ENCODE assay signal across 12 cellular contexts in the genomic region with DNA sequence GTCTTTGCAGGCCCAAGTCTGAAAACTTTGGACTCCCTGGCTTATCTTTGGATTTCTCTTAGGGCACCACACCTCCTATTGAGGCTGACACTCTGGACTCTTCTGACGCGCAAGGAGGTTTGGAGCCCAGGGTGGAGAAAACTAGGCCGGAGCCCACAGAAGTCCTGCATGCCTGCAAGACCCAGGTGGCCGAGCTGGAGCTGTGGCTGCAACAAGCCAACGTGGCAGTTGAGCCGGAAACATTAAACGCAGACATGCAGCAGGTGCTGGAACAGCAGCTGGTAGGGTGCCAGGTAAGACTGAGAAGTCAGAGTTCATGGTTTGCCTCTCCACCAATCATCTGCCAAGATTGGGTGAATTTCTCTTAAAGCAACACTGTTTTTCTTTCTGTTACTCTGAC.
DNase-seq lines count a peak whose midpoint lies in the region; ATAC-seq and TF ChIP-seq lines count a peak whose summit lies in the region.
"Had no signal": no experiment of that assay in that cellular context is flagged by ENCODE, and none has a peak within 500 bp of the region (broad histone marks: within the 10 kb centered on the region; RNA-seq: fewer than 3 reads in every experiment).

No MANE protein-coding gene starts in this region.

- no peak overlapping the region for H3K4me3 Mint-ChIP-seq in glutamatergic neuron (ENCODE audit: unreplicated experiment)

- peaks cover 0 to 80% (median 27%) of the 10 kb centered on the region in 4 donors for H3K4me1 ChIP-seq in tibial artery

- no peaks in the 10 kb centered on the region for H3K27me3 ChIP-seq in tibial artery

- no peaks in the 10 kb centered on the region for H3K36me3 Mint-ChIP-seq in glutamatergic neuron (ENCODE audit: unreplicated experiment)

- H3K27ac ChIP-seq in tibial artery: peak overlapping the region; percentile 71 to 77

- no peaks in the 10 kb centered on the region for H3K9me3 ChIP-seq in tibial artery

- no peaks in the 10 kb centered on the region for H3K9me3 Mint-ChIP-seq in glutamatergic neuron (ENCODE audit: unreplicated experiment)

- H3K4me3 ChIP-seq in tibial artery: no peak overlapping the region
- H3K4me3 ChIP-seq: lung had no signal

- H3K36me3 ChIP-seq in tibial artery: peaks cover 0 to 47% (median 3%) of the 10 kb centered on the region in 3 donors

- intact Hi-C loops in tibial artery (cut with DNase I; ENCODE audit: low total_unique reads): no loop called here

- no peak for TF ChIP-seq CTCF in tibial artery (IDR thresholded peaks at IDR 0.05)
- no peak for TF ChIP-seq CTCF in glutamatergic neuron (IDR thresholded peaks at IDR 0.05; ENCODE audit: partially characterized antibody, unreplicated experiment)

- DNase-seq in NCI-H1105 treated with DMSO at 0.1 percent for 48 hours (lab: John Stamatoyannopoulos, UW) (peak; percentile 75), SHP77 (lab: John Stamatoyannopoulos, UW) (peak; percentile 45 to 76), left lobe of liver (ENCODE audit: low spot score) (peak; percentile 91), tibial artery (peak in 1 of 2 donors; percentile 77), glutamatergic neuron (no peak)
- DNase-seq in activated T-cell treated with anti-CD3 and anti-CD28 coated beads, Interleukin-2, amount 50 U/mL, for 1 hour: no peak
- DNase-seq: NCI-H1417; stimulated activated CD4-positive, alpha-beta T cell treated with anti-CD3 and anti-CD28 coated beads, Interleukin-15, amount 100 ng/mL, for 24 hours; stimulated activated naive CD8-positive, alpha-beta T cell treated with anti-CD3 and anti-CD28 coated beads, Interleukin-15, Interleukin-2, amounts not matched to agents 100 U/mL and 50 U/mL, for 24 hours had no signal

- H3K27ac Mint-ChIP-seq in glutamatergic neuron (ENCODE audit: unreplicated experiment): no peak overlapping the region

- peak; percentile 63 for ATAC-seq in left lobe of liver
- no peak for ATAC-seq in GM19395 (IDR thresholded peaks at IDR 0.05; ENCODE audit: unreplicated experiment)
- ATAC-seq: HCT116; stimulated activated naive CD8-positive, alpha-beta T cell treated with anti-CD3 and anti-CD28 coated beads, Interleukin-15, Interleukin-2, amounts not matched to agents 100 U/mL and 50 U/mL, for 24 hours had no signal

- H3K4me1 Mint-ChIP-seq in glutamatergic neuron (ENCODE audit: low read depth, unreplicated experiment): no peaks in the 10 kb centered on the region

- H3K27me3 Mint-ChIP-seq in glutamatergic neuron (ENCODE audit: unreplicated experiment): peaks cover 1% of the 10 kb centered on the region

Comparison
In these comparisons a context has a peak if more than half of its experiments do, and no peak if none do; other contexts are left out.
1. DNase-seq: peak in NCI-H1105 treated with DMSO at 0.1 percent for 48 hours (single experiment), SHP77 (2 of 2) and left lobe of liver (single experiment); none in activated T-cell treated with anti-CD3 and anti-CD28 coated beads, Interleukin-2, amount 50 U/mL, for 1 hour (single experiment) and glutamatergic neuron (single experiment).